ENCODE assay signal across 22 cellular contexts in genomic region chr6:80566361-80566760, GRCh38.
DNase-seq lines count a peak whose midpoint lies in the region; ATAC-seq and TF ChIP-seq lines count a peak whose summit lies in the region.
"Had no signal": no experiment of that assay in that cellular context is flagged by ENCODE, and none has a peak within 500 bp of the region (broad histone marks: within the 10 kb centered on the region; RNA-seq: fewer than 3 reads in every experiment).

No MANE protein-coding gene starts in this region.

- no peak overlapping the region for H3K27ac ChIP-seq in prostate gland

- no peaks in the 10 kb centered on the region for H3K27me3 Mint-ChIP-seq in stimulated activated naive CD8-positive, alpha-beta T cell treated with anti-CD3 and anti-CD28 coated beads, Interleukin-15, amount 100 ng/mL, for 72 hours
- H3K27me3 Mint-ChIP-seq: activated naive CD4-positive, alpha-beta T cell treated with anti-CD3 and anti-CD28 coated beads, Interleukin-2, amount 50 U/mL, for 24 hours; type B pancreatic cell had no signal

- no peaks in the 10 kb centered on the region for H3K9me3 ChIP-seq in prostate gland

- no peak overlapping the region for H3K4me3 ChIP-seq in prostate gland

- intact Hi-C loops in prostate gland (cut with DNase I), result no loop called here

- WGBS in prostate gland, result 90% methylated on average over 1 of the region's 1 CpG

- TF ChIP-seq POLR2A in prostate gland (IDR thresholded peaks at IDR 0.05), result no peak

- no peak for TF ChIP-seq CTCF in prostate gland (IDR thresholded peaks at IDR 0.05)

- no peaks in the 10 kb centered on the region for H3K36me3 ChIP-seq in prostate gland

- no peaks in the 10 kb centered on the region for H3K27me3 ChIP-seq in prostate gland (replicated peaks; ENCODE audit: insufficient read depth)

- no peaks in the 10 kb centered on the region for H3K4me1 ChIP-seq in prostate gland (replicated peaks)

- peak; percentile 59 to 68 for DNase-seq in NCI-H526 (lab: John Stamatoyannopoulos, UW)
- DNase-seq in stimulated activated naive CD8-positive, alpha-beta T cell treated with anti-CD3 and anti-CD28 coated beads, Interleukin-15, amount 100 ng/mL, for 72 hours, result no peak
- DNase-seq in activated CD8-positive, alpha-beta memory T cell treated with anti-CD3 and anti-CD28 coated beads for 24 hours, result no peak
- DNase-seq in prostate gland (ENCODE audit: low spot score), result no peak
- DNase-seq: activated CD4-positive, CD25-positive, alpha-beta regulatory T cell treated with anti-CD3 and anti-CD28 coated beads, Interleukin-2, amount 50 U/mL, for 72 hours; activated T-cell treated with anti-CD3 and anti-CD28 coated beads, Interleukin-2, amount 50 U/mL, for 72 hours; cerebellar nuclear complex; H7; Karpas-422; mammary epithelial cell; NCI-H1092 treated with DMSO at 0.1 percent for 48 hours; NCI-H2029 treated with DMSO at 0.1 percent for 48 hours; nucleus accumbens; small intestine; stimulated activated CD4-positive, alpha-beta T cell treated with anti-CD3 and anti-CD28 coated beads, Interleukin-2, amount 100 ng/mL, for 48 hours; SW 1271 had no signal

- ATAC-seq in GM18868 (IDR thresholded peaks at IDR 0.05; ENCODE audit: unreplicated experiment) (peak; percentile 63), GM21528 (IDR thresholded peaks at IDR 0.05; ENCODE audit: low FRiP score, unreplicated experiment) (peak; percentile 58), HG02885 (IDR thresholded peaks at IDR 0.05; ENCODE audit: poor library complexity, unreplicated experiment) (peak; percentile 93), HG03097 (IDR thresholded peaks at IDR 0.05; ENCODE audit: low FRiP score, unreplicated experiment) (no peak)
- ATAC-seq in stimulated activated naive CD8-positive, alpha-beta T cell treated with anti-CD3 and anti-CD28 coated beads, Interleukin-15, amount 100 ng/mL, for 72 hours, result no peak
- ATAC-seq: activated T-cell treated with anti-CD3 and anti-CD28 coated beads, Interleukin-2, amount 50 U/mL, for 72 hours had no signal

- no peaks in the 10 kb centered on the region for H3K9me3 Mint-ChIP-seq in stimulated activated naive CD8-positive, alpha-beta T cell treated with anti-CD3 and anti-CD28 coated beads, Interleukin-15, amount 100 ng/mL, for 72 hours
- H3K9me3 Mint-ChIP-seq: activated naive CD4-positive, alpha-beta T cell treated with anti-CD3 and anti-CD28 coated beads, Interleukin-2, amount 50 U/mL, for 24 hours; activated T-cell treated with anti-CD3 and anti-CD28 coated beads, Interleukin-2, amount 50 U/mL, for 72 hours; type B pancreatic cell had no signal

- no peak overlapping the region for H3K27ac Mint-ChIP-seq in stimulated activated naive CD8-positive, alpha-beta T cell treated with anti-CD3 and anti-CD28 coated beads, Interleukin-15, amount 100 ng/mL, for 72 hours
- H3K27ac Mint-ChIP-seq: activated naive CD4-positive, alpha-beta T cell treated with anti-CD3 and anti-CD28 coated beads, Interleukin-2, amount 50 U/mL, for 24 hours; activated T-cell treated with anti-CD3 and anti-CD28 coated beads, Interleukin-2, amount 50 U/mL, for 72 hours; type B pancreatic cell had no signal

- no peak overlapping the region for H3K4me3 Mint-ChIP-seq in stimulated activated naive CD8-positive, alpha-beta T cell treated with anti-CD3 and anti-CD28 coated beads, Interleukin-15, amount 100 ng/mL, for 72 hours
- H3K4me3 Mint-ChIP-seq: activated naive CD4-positive, alpha-beta T cell treated with anti-CD3 and anti-CD28 coated beads, Interleukin-2, amount 50 U/mL, for 24 hours; activated T-cell treated with anti-CD3 and anti-CD28 coated beads, Interleukin-2, amount 50 U/mL, for 72 hours; type B pancreatic cell had no signal

- H3K4me1 Mint-ChIP-seq in stimulated activated naive CD8-positive, alpha-beta T cell treated with anti-CD3 and anti-CD28 coated beads, Interleukin-15, amount 100 ng/mL, for 72 hours, result no peaks in the 10 kb centered on the region
- H3K4me1 Mint-ChIP-seq: activated naive CD4-positive, alpha-beta T cell treated with anti-CD3 and anti-CD28 coated beads, Interleukin-2, amount 50 U/mL, for 24 hours had no signal

Comparison
In these comparisons a context has a peak if more than half of its experiments do, and no peak if none do; other contexts are left out.
1. ATAC-seq: peak in GM18868 (single experiment), GM21528 (single experiment) and HG02885 (single experiment); none in stimulated activated naive CD8-positive, alpha-beta T cell treated with anti-CD3 and anti-CD28 coated beads, Interleukin-15, amount 100 ng/mL, for 72 hours (single experiment) and HG03097 (single experiment).
2. DNase-seq: peak in NCI-H526 (2 of 2); none in stimulated activated naive CD8-positive, alpha-beta T cell treated with anti-CD3 and anti-CD28 coated beads, Interleukin-15, amount 100 ng/mL, for 72 hours (0 of 2), activated CD8-positive, alpha-beta memory T cell treated with anti-CD3 and anti-CD28 coated beads for 24 hours (single experiment) and prostate gland (single experiment).